In genomic region chr12:124428136-124428791, GRCh38 we compare ENCODE assay signal across 9 cellular contexts.
DNase-seq lines count a peak whose midpoint lies in the region; ATAC-seq and TF ChIP-seq lines count a peak whose summit lies in the region.
"Had no signal": no experiment of that assay in that cellular context is flagged by ENCODE, and none has a peak within 500 bp of the region (broad histone marks: within the 10 kb centered on the region; RNA-seq: fewer than 3 reads in every experiment).

No MANE protein-coding gene starts in this region.

- peak; percentile 76 for DNase-seq in AG10803 (ENCODE audit: low read depth)
- peak; percentile 97 for DNase-seq in NCI-H82 (lab: John Stamatoyannopoulos, UW)
- DNase-seq in neural crest cell (ENCODE audit: low read depth, low spot score) = no peak
- no peak for DNase-seq in Calu3
- DNase-seq in NCI-H748 (lab: John Stamatoyannopoulos, UW; ENCODE audit: unreplicated experiment) = no peak
- DNase-seq: cerebellar nuclear complex had no signal

- no TSS peak for BruUV-seq in Calu3 (replicated peaks; lab: Mats Ljungman, UMichigan)

- intact Hi-C loops in Calu3 (cut with micrococcal nuclease; ENCODE audit: unreplicated experiment) = no loop called here

- H3K4me1 Mint-ChIP-seq in neural crest cell = peaks cover 38% of the 10 kb centered on the region
- H3K4me1 Mint-ChIP-seq in Calu3 (ENCODE audit: low read depth, unreplicated experiment) = peaks cover 23% of the 10 kb centered on the region
- peaks cover 9% of the 10 kb centered on the region for H3K4me1 Mint-ChIP-seq in stimulated activated memory B cell treated with anti-CD40 and anti-IgM and Interleukin-4, amounts not matched to agents 10 μg/mL and 1 μg/mL and 100 μg/mL, for 72 hours

- H3K9me3 Mint-ChIP-seq in neural crest cell = no peaks in the 10 kb centered on the region
- H3K9me3 Mint-ChIP-seq in Calu3 (ENCODE audit: low read depth, unreplicated experiment) = no peaks in the 10 kb centered on the region
- no peaks in the 10 kb centered on the region for H3K9me3 Mint-ChIP-seq in stimulated activated memory B cell treated with anti-CD40 and anti-IgM and Interleukin-4, amounts not matched to agents 10 μg/mL and 1 μg/mL and 100 μg/mL, for 72 hours

- H3K4me3 Mint-ChIP-seq in neural crest cell (peak overlapping the region; percentile 44), Calu3 (ENCODE audit: low read depth, unreplicated experiment) (no peak overlapping the region)
- no peak overlapping the region for H3K4me3 Mint-ChIP-seq in stimulated activated memory B cell treated with anti-CD40 and anti-IgM and Interleukin-4, amounts not matched to agents 10 μg/mL and 1 μg/mL and 100 μg/mL, for 72 hours

- WGBS in esophagus, 2 donors = 58% methylated on average over 23 of the region's 23 CpGs

- peak overlapping the region; percentile 67 for H3K27ac Mint-ChIP-seq in neural crest cell (ENCODE audit: unreplicated experiment)
- no peak overlapping the region for H3K27ac Mint-ChIP-seq in Calu3 (ENCODE audit: unreplicated experiment)
- H3K27ac Mint-ChIP-seq in stimulated activated memory B cell treated with anti-CD40 and anti-IgM and Interleukin-4, amounts not matched to agents 10 μg/mL and 1 μg/mL and 100 μg/mL, for 72 hours = no peak overlapping the region

- TF ChIP-seq CTCF in AG10803 (conservative IDR thresholded peaks at IDR 0.05; ENCODE audit: low read length) (0 out of 2 replicates have a peak, but pooled peaks have one; percentile 11), neural crest cell (conservative IDR thresholded peaks at IDR 0.05) (no peak), Calu3 (IDR thresholded peaks at IDR 0.05; ENCODE audit: unreplicated experiment) (no peak)

- H3K36me3 ChIP-seq in esophagus (ENCODE audit: control insufficient read depth in 2 of 2, insufficient read depth in 2 of 2, low read length in 1 of 2) = peaks cover 8 to 38% of the 10 kb centered on the region in 2 donors

- peak overlapping the region; percentile 50 to 59 for H3K27ac ChIP-seq in esophagus (ENCODE audit: low read depth in 2 of 2, low read length in 1 of 2)

- no peak for ATAC-seq in GM18498 (IDR thresholded peaks at IDR 0.05; ENCODE audit: unreplicated experiment)
- ATAC-seq in stimulated activated memory B cell treated with anti-CD40 and anti-IgM and Interleukin-4, amounts not matched to agents 10 μg/mL and 1 μg/mL and 100 μg/mL, for 72 hours = no peak

- CTCF ChIA-PET in Calu3 (lab: Charles Lee) = no interaction called here

- peaks cover 4% of the 10 kb centered on the region for H3K27me3 Mint-ChIP-seq in neural crest cell (ENCODE audit: low read depth)
- no peaks in the 10 kb centered on the region for H3K27me3 Mint-ChIP-seq in Calu3 (ENCODE audit: unreplicated experiment)
- no peaks in the 10 kb centered on the region for H3K27me3 Mint-ChIP-seq in stimulated activated memory B cell treated with anti-CD40 and anti-IgM and Interleukin-4, amounts not matched to agents 10 μg/mL and 1 μg/mL and 100 μg/mL, for 72 hours

- H3K36me3 Mint-ChIP-seq in neural crest cell (ENCODE audit: low read depth) (peaks cover 13% of the 10 kb centered on the region), Calu3 (ENCODE audit: insufficient read depth, unreplicated experiment) (peaks cover 51% of the 10 kb centered on the region)
- H3K36me3 Mint-ChIP-seq in stimulated activated memory B cell treated with anti-CD40 and anti-IgM and Interleukin-4, amounts not matched to agents 10 μg/mL and 1 μg/mL and 100 μg/mL, for 72 hours = peaks cover 64% of the 10 kb centered on the region

- no peak overlapping the region for H3K4me3 ChIP-seq in AG10803 (ENCODE audit: low read length)
- H3K4me3 ChIP-seq in esophagus (ENCODE audit: low read depth in 1 of 2, low read length in 2 of 2) = no peak overlapping the region

- peaks cover 0 to 7% of the 10 kb centered on the region in 2 donors for H3K4me1 ChIP-seq in esophagus (ENCODE audit: control insufficient read depth in 2 of 2, insufficient read depth in 2 of 2, low read length in 1 of 2)

- no peaks in the 10 kb centered on the region for H3K27me3 ChIP-seq in esophagus (ENCODE audit: control insufficient read depth in 1 of 2, insufficient read depth in 2 of 2, low read length in 2 of 2)

- no peaks in the 10 kb centered on the region for H3K9me3 ChIP-seq in esophagus (ENCODE audit: control insufficient read depth in 2 of 2, insufficient read depth in 1 of 2, low read depth in 1 of 2, low read length in 1 of 2)

Comparison
In these comparisons a context has a peak if more than half of its experiments do, and no peak if none do; other contexts are left out.
1. DNase-seq: peak in AG10803 (single experiment) and NCI-H82 (single experiment); none in neural crest cell (single experiment), Calu3 (single experiment) and NCI-H748 (single experiment).